ENCODE assay signal across 26 cellular contexts in genomic region chr1:50645147-50645546, GRCh38.
"Had no signal": no experiment of that assay in that cellular context is flagged by ENCODE, and none has a peak within 500 bp of the region (broad histone marks: within the 10 kb centered on the region; RNA-seq: fewer than 3 reads in every experiment).

No MANE protein-coding gene starts in this region.

- H3K27me3 ChIP-seq: adrenal gland, breast epithelium, gastrocnemius medialis, pancreas had no signal

- H3K27me3 Mint-ChIP-seq: naive thymus-derived CD4-positive, alpha-beta T cell had no signal

- H3K27ac ChIP-seq: adrenal gland, breast epithelium, coronary artery, gastrocnemius medialis, pancreas had no signal

- H3K27ac Mint-ChIP-seq: activated naive CD4-positive, alpha-beta T cell treated with anti-CD3 and anti-CD28 coated beads, Interleukin-2, amount 50 U/mL, for 72 hours; activated T-cell treated with anti-CD3 and anti-CD28 coated beads, Interleukin-2, amount 50 U/mL, for 72 hours; immature natural killer cell; naive thymus-derived CD4-positive, alpha-beta T cell had no signal

- H3K4me1 ChIP-seq: adrenal gland, breast epithelium, gastrocnemius medialis, pancreas had no signal

- H3K4me1 Mint-ChIP-seq: immature natural killer cell had no signal

- H3K9me3 ChIP-seq: adrenal gland, breast epithelium, gastrocnemius medialis, pancreas had no signal

- H3K9me3 Mint-ChIP-seq: activated naive CD4-positive, alpha-beta T cell treated with anti-CD3 and anti-CD28 coated beads, Interleukin-2, amount 50 U/mL, for 72 hours; activated T-cell treated with anti-CD3 and anti-CD28 coated beads, Interleukin-2, amount 50 U/mL, for 72 hours; immature natural killer cell; naive thymus-derived CD4-positive, alpha-beta T cell had no signal

- H3K4me3 Mint-ChIP-seq: activated T-cell treated with anti-CD3 and anti-CD28 coated beads, Interleukin-2, amount 50 U/mL, for 72 hours; immature natural killer cell; naive thymus-derived CD4-positive, alpha-beta T cell had no signal

- FAIRE-seq: astrocyte, pancreas, urothelium cell line had no signal

- H3K36me3 ChIP-seq: adrenal gland, breast epithelium, pancreas had no signal

- DNase-seq: activated CD4-positive, alpha-beta T cell treated with anti-CD3 and anti-CD28 coated beads, Interleukin-2, amount 50 U/mL, for 1 hour; activated CD4-positive, CD25-positive, alpha-beta regulatory T cell treated with anti-CD3 and anti-CD28 coated beads, Interleukin-2, amount 50 U/mL, for 72 hours; activated CD8-positive, alpha-beta memory T cell treated with anti-CD3 and anti-CD28 coated beads for 24 hours; activated CD8-positive, alpha-beta memory T cell treated with anti-CD3 and anti-CD28 coated beads, Interleukin-2, amount 50 U/mL, for 48 hours; activated effector memory CD4-positive, alpha-beta T cell treated with anti-CD3 and anti-CD28 coated beads, Interleukin-2, amount 50 U/mL, for 16 hours; activated T-cell treated with anti-CD3 and anti-CD28 coated beads, Interleukin-2, amount 50 U/mL, for 72 hours; adrenal gland; effector CD4-positive, alpha-beta T cell; gastrocnemius medialis; head of caudate nucleus; immature natural killer cell; kidney glomerular epithelial cell; left ventricle myocardium superior; mesendoderm; naive thymus-derived CD4-positive, alpha-beta T cell; pancreas; stimulated activated CD4-positive, alpha-beta T cell treated with anti-CD3 and anti-CD28 coated beads, Interleukin-12 subunit alpha, Interleukin-12 subunit beta, amount 100 ng/mL, for 4 hours; stimulated activated CD4-positive, alpha-beta T cell treated with anti-CD3 and anti-CD28 coated beads, Interleukin-1b, Interleukin-23, amount 100 ng/mL, for 48 hours; stimulated activated CD8-positive, alpha-beta memory T cell treated with anti-CD3 and anti-CD28 coated beads, Interleukin-4, amount 100 ng/mL, for 48 hours; stimulated activated naive CD4-positive, alpha-beta T cell; T1000 had no signal

- H3K4me3 ChIP-seq: adrenal gland, breast epithelium, coronary artery, gastrocnemius medialis, pancreas had no signal
